ENCODE assay signal across 32 cellular contexts in genomic region chr6:19435755-19436154, GRCh38.
"Had no signal": no experiment of that assay in that cellular context is flagged by ENCODE, and none has a peak within 500 bp of the region (broad histone marks: within the 10 kb centered on the region; RNA-seq: fewer than 3 reads in every experiment).

No MANE protein-coding gene starts in this region.

- H3K4me3 ChIP-seq: ascending aorta, cardiac muscle cell had no signal

- H3K27ac ChIP-seq: ascending aorta, cardiac muscle cell, WERI-Rb-1 had no signal

- H3K27me3 ChIP-seq: ascending aorta, cardiac muscle cell had no signal

- H3K9me3 ChIP-seq: ascending aorta had no signal

- H3K4me1 ChIP-seq: ascending aorta had no signal

- DNase-seq: activated CD4-positive, alpha-beta memory T cell treated with anti-CD3 and anti-CD28 coated beads, Interleukin-2, amount 10 ng/mL, durations not matched to agents 7 days and 5 days; activated CD4-positive, alpha-beta T cell treated with anti-CD3 and anti-CD28 coated beads for 1 hour; activated CD4-positive, alpha-beta T cell treated with anti-CD3 and anti-CD28 coated beads for 36 hours; activated CD4-positive, alpha-beta T cell treated with anti-CD3 and anti-CD28 coated beads for 48 hours; activated CD4-positive, alpha-beta T cell treated with anti-CD3 and anti-CD28 coated beads, Interleukin-2, amount 10 ng/mL, durations not matched to agents 7 days and 5 days; activated CD4-positive, alpha-beta T cell treated with anti-CD3 and anti-CD28 coated beads, Interleukin-2, amount 50 U/mL, for 48 hours; activated CD4-positive, CD25-positive, alpha-beta regulatory T cell; activated CD8-positive, alpha-beta memory T cell treated with anti-CD3 and anti-CD28 coated beads for 24 hours; activated CD8-positive, alpha-beta memory T cell treated with anti-CD3 and anti-CD28 coated beads, Interleukin-2, amount 10 ng/mL, durations not matched to agents 7 days and 5 days; activated CD8-positive, alpha-beta memory T cell treated with anti-CD3 and anti-CD28 coated beads, Interleukin-2, amount 50 U/mL, for 48 hours; activated CD8-positive, alpha-beta T cell treated with anti-CD3 and anti-CD28 coated beads, Interleukin-2, amount 10 ng/mL, durations not matched to agents 7 days and 5 days; activated effector memory CD4-positive, alpha-beta T cell treated with Interleukin-2 at 50 U/mL for 16 hours; activated gamma-delta T cell; activated naive CD4-positive, alpha-beta T cell treated with anti-CD3 and anti-CD28 coated beads, Interleukin-2, amount 10 ng/mL, durations not matched to agents 7 days and 5 days; activated naive CD4-positive, alpha-beta T cell treated with Interleukin-2 at 50 U/mL for 16 hours; activated naive CD8-positive, alpha-beta T cell treated with anti-CD3 and anti-CD28 coated beads, Interleukin-2, amount 10 ng/mL, durations not matched to agents 7 days and 5 days; activated naive CD8-positive, alpha-beta T cell treated with anti-CD3 and anti-CD28 coated beads, Interleukin-2, amount 50 U/mL, for 24 hours; activated T-cell treated with anti-CD3 and anti-CD28 coated beads, Interleukin-2, amount 50 U/mL, for 24 hours; activated T-cell treated with anti-CD3 and anti-CD28 coated beads, Interleukin-2, amount 50 U/mL, for 48 hours; amygdala; anterior cingulate cortex; caudate nucleus; cerebellar nuclear complex; T-helper 1 cell; T-helper 2 cell; T-helper 9 cell; WERI-Rb-1 had no signal

- ATAC-seq: activated CD4-positive, alpha-beta T cell treated with anti-CD3 and anti-CD28 coated beads for 36 hours; activated CD4-positive, CD25-positive, alpha-beta regulatory T cell treated with anti-CD3 and anti-CD28 coated beads, Interleukin-2, amount 50 U/mL, for 24 hours; activated CD8-positive, alpha-beta memory T cell treated with anti-CD3 and anti-CD28 coated beads, Interleukin-2, amount 10 ng/mL, durations not matched to agents 7 days and 5 days; activated CD8-positive, alpha-beta T cell treated with anti-CD3 and anti-CD28 coated beads, Interleukin-2, amount 10 ng/mL, durations not matched to agents 7 days and 5 days; activated naive CD8-positive, alpha-beta T cell treated with anti-CD3 and anti-CD28 coated beads, Interleukin-2, amount 50 U/mL, for 24 hours; WTC11 had no signal

- FAIRE-seq: bronchial epithelial cell had no signal

- H3K36me3 ChIP-seq: ascending aorta, cardiac muscle cell, WERI-Rb-1 had no signal
